In genomic region chr1:37456614-37457013, GRCh38 we compare ENCODE assay signal across 16 cellular contexts. TPM values are rescaled to one million over a fixed set of nuclear protein-coding genes. Genes with fewer than 3 reads are reported as not detected.
DNase-seq lines count a peak whose midpoint lies in the region; ATAC-seq and TF ChIP-seq lines count a peak whose summit lies in the region.
"Had no signal": no experiment of that assay in that cellular context is flagged by ENCODE, and none has a peak within 500 bp of the region (broad histone marks: within the 10 kb centered on the region; RNA-seq: fewer than 3 reads in every experiment).

No MANE protein-coding gene starts in this region.

- intact Hi-C loops in Right ventricle myocardium inferior (cut with DNase I): no loop called here
- intact Hi-C loops in left ventricle myocardium inferior (cut with micrococcal nuclease): loop anchor here (10.0 kb wide), 1 partner anchor 228 kb away; no protein-coding TSS in a partner anchor
- intact Hi-C loops in CD8-positive, alpha-beta T cell (cut with DNase I, micrococcal nuclease): loop anchor here in 1 of 2 experiments (10.0 kb wide), 1 partner anchor 1378 kb away; no protein-coding TSS in a partner anchor
- intact Hi-C loops in testis (cut with DNase I; ENCODE audit: low total_unique reads): no loop called here

- TF ChIP-seq POLR2A in testis (IDR thresholded peaks at IDR 0.05): no peak

- peak overlapping the region; percentile 49 for H3K27ac Mint-ChIP-seq in CD8-positive, alpha-beta T cell
- H3K27ac Mint-ChIP-seq in chondrocyte (ENCODE audit: unreplicated experiment) (no peak overlapping the region), HFFc6 (no peak overlapping the region)

- H3K27me3 Mint-ChIP-seq in CD8-positive, alpha-beta T cell (ENCODE audit: low read depth): no peaks in the 10 kb centered on the region
- H3K27me3 Mint-ChIP-seq in chondrocyte (ENCODE audit: low read depth): no peaks in the 10 kb centered on the region
- no peaks in the 10 kb centered on the region; the same call in 1 of the 2 replicates for H3K27me3 Mint-ChIP-seq in HFFc6 (ENCODE audit: insufficient read depth)
- H3K27me3 Mint-ChIP-seq: CD4-positive, alpha-beta memory T cell had no signal

- CTCF ChIA-PET in CD8-positive, alpha-beta T cell (lab: Charles Lee): interaction anchor here (1.3 to 23.1 kb wide), 7 partner anchors 9 to 58 kb away, joined by 6 to 559 read pairs (median 36); partner anchors contain the start of gene MEAF6

- no peak overlapping the region for H3K27ac ChIP-seq in left ventricle myocardium inferior (replicated peaks)
- no peak overlapping the region for H3K27ac ChIP-seq in CD8-positive, alpha-beta T cell (ENCODE audit: low read depth, low read length)
- no peak overlapping the region for H3K27ac ChIP-seq in testis
- H3K27ac ChIP-seq: C4-2B had no signal

- peaks cover 9% of the 10 kb centered on the region for H3K4me1 Mint-ChIP-seq in CD8-positive, alpha-beta T cell (ENCODE audit: low read depth)
- H3K4me1 Mint-ChIP-seq in chondrocyte (ENCODE audit: low read depth): peaks cover 5% of the 10 kb centered on the region
- H3K4me1 Mint-ChIP-seq in HFFc6 (ENCODE audit: low read depth): peaks cover 31% of the 10 kb centered on the region

- ATAC-seq in Right ventricle myocardium inferior: no peak
- ATAC-seq in CD8-positive, alpha-beta T cell: no peak
- ATAC-seq: HCT116 had no signal

- POLR2A ChIA-PET in CD8-positive, alpha-beta T cell (lab: Charles Lee): interaction anchor here (3.8 kb wide), 1 partner anchor 31 kb away, joined by 21 read pairs; no protein-coding TSS in a partner anchor

- H3K27me3 ChIP-seq in left ventricle myocardium inferior (ENCODE audit: low read depth) (no peaks in the 10 kb centered on the region), testis (no peaks in the 10 kb centered on the region)
- H3K27me3 ChIP-seq in CD8-positive, alpha-beta T cell (ENCODE audit: insufficient read depth, low read length): no peaks in the 10 kb centered on the region

- peaks cover 9% of the 10 kb centered on the region for H3K4me1 ChIP-seq in left ventricle myocardium inferior
- no peaks in the 10 kb centered on the region for H3K4me1 ChIP-seq in CD8-positive, alpha-beta T cell (ENCODE audit: insufficient read depth, low read length)
- no peaks in the 10 kb centered on the region for H3K4me1 ChIP-seq in testis

- H3K36me3 ChIP-seq in left ventricle myocardium inferior (no peaks in the 10 kb centered on the region), testis (ENCODE audit: low read depth, missing control alignments) (no peaks in the 10 kb centered on the region)
- H3K36me3 ChIP-seq in CD8-positive, alpha-beta T cell (ENCODE audit: insufficient read depth, low read length): no peaks in the 10 kb centered on the region

- H3K9me3 ChIP-seq in left ventricle myocardium inferior (replicated peaks) (no peaks in the 10 kb centered on the region), testis (no peaks in the 10 kb centered on the region)
- no peaks in the 10 kb centered on the region for H3K9me3 ChIP-seq in CD8-positive, alpha-beta T cell (ENCODE audit: low read length)

- DNase-seq in Right ventricle myocardium inferior (ENCODE audit: missing footprints) (peak; percentile 4), left ventricle myocardium inferior (no peak), chondrocyte (ENCODE audit: low spot score) (peak; percentile 15), HFFc6 (no peak), testis (no peak)
- no peak for DNase-seq in CD8-positive, alpha-beta T cell
- DNase-seq: AML-193; Calu3; CD4-positive, alpha-beta memory T cell; DMS79 treated with DMSO at 0.1 percent for 48 hours; GF-D8; GOT3; H7; IMR-90 had no signal

- H3K9me3 Mint-ChIP-seq in CD8-positive, alpha-beta T cell: no peaks in the 10 kb centered on the region
- H3K9me3 Mint-ChIP-seq in chondrocyte (ENCODE audit: low read depth) (no peaks in the 10 kb centered on the region), HFFc6 (no peaks in the 10 kb centered on the region)
- H3K9me3 Mint-ChIP-seq: CD4-positive, alpha-beta memory T cell had no signal

- H3K36me3 Mint-ChIP-seq in CD8-positive, alpha-beta T cell: peaks cover 24% of the 10 kb centered on the region
- H3K36me3 Mint-ChIP-seq in chondrocyte (ENCODE audit: low read depth) (no peaks in the 10 kb centered on the region), HFFc6 (ENCODE audit: low read depth) (no peaks in the 10 kb centered on the region)

- H3K4me3 Mint-ChIP-seq in CD8-positive, alpha-beta T cell: no peak overlapping the region
- H3K4me3 Mint-ChIP-seq in chondrocyte (ENCODE audit: unreplicated experiment) (no peak overlapping the region), HFFc6 (no peak overlapping the region)
- H3K4me3 Mint-ChIP-seq: CD4-positive, alpha-beta memory T cell had no signal

- no peak for TF ChIP-seq CTCF in left ventricle myocardium inferior (IDR thresholded peaks at IDR 0.05; ENCODE audit: borderline replicate concordance)
- TF ChIP-seq CTCF in CD8-positive, alpha-beta T cell (IDR thresholded peaks at IDR 0.05): no peak
- no peak for TF ChIP-seq CTCF in chondrocyte (IDR thresholded peaks at IDR 0.05)
- no peak for TF ChIP-seq CTCF in HFFc6 (IDR thresholded peaks at IDR 0.05)
- no peak for TF ChIP-seq CTCF in testis (IDR thresholded peaks at IDR 0.05)

- H3K4me3 ChIP-seq in left ventricle myocardium inferior (no peak overlapping the region), testis (no peak overlapping the region)
- H3K4me3 ChIP-seq in CD8-positive, alpha-beta T cell (ENCODE audit: low read depth, low read length): no peak overlapping the region

RNA-seq across cellular contexts. Expression of gene ZC3H12A, which starts 17.8 kb away (rescaled TPM):
- total RNA-seq in Right ventricle myocardium inferior (4.3 TPM), left ventricle myocardium inferior (4.9 TPM), chondrocyte (5.9 to 7.5 TPM (median 6.9 TPM) in 3 replicates), testis (1 to 10 TPM; 8.2 to 9.0 TPM)
- 100 to 1,000 TPM; 202 to 205 TPM for total RNA-seq in CD8-positive, alpha-beta T cell
- total RNA-seq in HFFc6 (2021; fragmentation: NEBNext Ultra II Directional; extraction: Animal tissue kit (Norgen Biotek cat#: 25700)): 1 to 10 TPM; 5.6 to 7.0 (median 6.3) TPM
- 6.3 TPM for polyA plus RNA-seq in testis (ENCODE audit: insufficient read depth, low read depth, low replicate concordance)

RNA-seq across cellular contexts. Expression of gene MEAF6, which starts 58.0 kb away (rescaled TPM):
- total RNA-seq in Right ventricle myocardium inferior (35.9 TPM), left ventricle myocardium inferior (34.1 TPM), chondrocyte (47.4 to 52.8 TPM (median 48.7 TPM) in 3 replicates), testis (100 to 1,000 TPM; 134 to 140 TPM)
- 10 to 100 TPM; 43.4 to 46.0 TPM for total RNA-seq in CD8-positive, alpha-beta T cell
- 10 to 100 TPM; 52.6 to 63.8 (median 56.9) TPM for total RNA-seq in HFFc6 (2021; fragmentation: NEBNext Ultra II Directional; extraction: Animal tissue kit (Norgen Biotek cat#: 25700))
- 132 TPM for polyA plus RNA-seq in testis (ENCODE audit: insufficient read depth, low read depth, low replicate concordance)

Comparison
In these comparisons a context has a peak if more than half of its experiments do, and no peak if none do; other contexts are left out.
1. DNase-seq: peak in Right ventricle myocardium inferior (single experiment) and chondrocyte (single experiment); none in left ventricle myocardium inferior (single experiment), CD8-positive, alpha-beta T cell (0 of 7), HFFc6 (single experiment) and testis (single experiment).
2. RNA of gene ZC3H12A, which starts 17.8 kb away (total RNA-seq): 202 to 205 TPM in CD8-positive, alpha-beta T cell; 8.2 to 9.0 TPM in testis, 5.9 to 7.5 TPM in chondrocyte, 5.6 to 7.0 TPM in HFFc6, 4.9 TPM in left ventricle myocardium inferior (single experiment) and 4.3 TPM in Right ventricle myocardium inferior (single experiment); every median in the first group is over 10 times any median in the second.